In the genomic region with DNA sequence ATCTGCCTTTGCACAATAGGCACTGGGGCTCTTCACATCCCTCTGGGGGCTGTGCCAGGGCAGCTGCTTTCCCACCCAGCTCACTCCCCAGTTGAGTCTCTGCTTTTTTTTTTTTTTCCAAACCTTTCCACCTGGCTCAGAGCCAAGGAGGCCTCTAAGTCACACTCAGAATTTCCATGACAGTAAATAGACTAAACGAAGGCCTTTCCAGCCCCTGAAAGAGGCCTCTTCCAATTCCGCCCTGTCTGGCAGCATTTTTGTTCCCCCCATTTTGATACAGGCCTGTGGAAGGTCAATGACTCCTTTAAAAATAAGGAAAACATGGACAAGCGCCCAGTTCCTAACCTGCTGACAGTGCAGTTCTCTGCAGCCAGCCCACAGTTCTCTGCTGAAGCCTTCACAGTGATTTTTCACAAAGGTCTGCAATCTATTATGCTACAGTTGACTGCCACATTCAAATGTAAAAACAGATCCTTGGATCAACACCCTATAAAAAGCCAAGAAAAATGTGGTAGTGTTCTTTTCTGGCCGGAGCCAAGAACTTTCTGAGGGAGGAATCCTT, we compare ENCODE assay signal across 9 cellular contexts.
A peak's percentile ranks its signal among the peaks of the same experiment; 100 is the strongest.
DNase-seq lines count a peak whose midpoint lies in the region; ATAC-seq and TF ChIP-seq lines count a peak whose summit lies in the region.
"Had no signal": no experiment of that assay in that cellular context is flagged by ENCODE, and none has a peak within 500 bp of the region (broad histone marks: within the 10 kb centered on the region; RNA-seq: fewer than 3 reads in every experiment).

No MANE protein-coding gene starts in this region.

- H3K4me1 ChIP-seq in neuron (ENCODE audit: insufficient read depth, low read length): peaks cover 42% of the 10 kb centered on the region

- DNase-seq in COR-L47 (lab: John Stamatoyannopoulos, UW): peak; percentile 40
- peak; percentile 58 to 75 for DNase-seq in NCI-H526 (lab: John Stamatoyannopoulos, UW)
- DNase-seq in CD14-positive monocyte (ENCODE audit: low spot score): no peak
- no peak for DNase-seq in stimulated activated CD8-positive, alpha-beta memory T cell treated with anti-CD3 and anti-CD28 coated beads, Interleukin-4, amount 100 ng/mL, for 48 hours

- H3K4me3 ChIP-seq in neuron (ENCODE audit: low read length): no peak overlapping the region
- H3K4me3 ChIP-seq: GM12878 had no signal

- TF ChIP-seq CTCF in CD14-positive monocyte (IDR thresholded peaks at IDR 0.05): no peak

- intact Hi-C loops in CD14-positive monocyte (cut with micrococcal nuclease): no loop called here

- no peaks in the 10 kb centered on the region for H3K9me3 ChIP-seq in neuron (ENCODE audit: low read length)

- ATAC-seq in esophagus mucosa (peak; percentile 17), HG03175 (IDR thresholded peaks at IDR 0.05; ENCODE audit: unreplicated experiment) (no peak), HG03108 (IDR thresholded peaks at IDR 0.05; ENCODE audit: unreplicated experiment) (no peak)

- no peak overlapping the region for H3K4me3 Mint-ChIP-seq in CD14-positive monocyte

- peaks cover 0 to 3% (median 0%) of the 10 kb centered on the region in 7 donors for H3K9me3 Mint-ChIP-seq in CD14-positive monocyte

- peaks cover 0 to 1% (median 0%) of the 10 kb centered on the region in 3 donors for H3K27me3 Mint-ChIP-seq in CD14-positive monocyte (ENCODE audit: low read depth in 3 of 3)

- H2AFZ ChIP-seq in neuron (ENCODE audit: low read depth, low read length): peak overlapping the region; percentile 70

- no peaks in the 10 kb centered on the region for H3K27me3 ChIP-seq in neuron (ENCODE audit: insufficient read depth, low read length)

- H3K36me3 ChIP-seq in neuron (ENCODE audit: insufficient read depth, low read length): no peaks in the 10 kb centered on the region

- no peak overlapping the region for H3K27ac Mint-ChIP-seq in CD14-positive monocyte

- no peaks in the 10 kb centered on the region for H3K36me3 Mint-ChIP-seq in CD14-positive monocyte

- peaks cover 14% of the 10 kb centered on the region for H3K4me1 Mint-ChIP-seq in CD14-positive monocyte

Comparison
In these comparisons a context has a peak if more than half of its experiments do, and no peak if none do; other contexts are left out.
1. DNase-seq: peak in COR-L47 (single experiment) and NCI-H526 (2 of 2); none in CD14-positive monocyte (single experiment) and stimulated activated CD8-positive, alpha-beta memory T cell treated with anti-CD3 and anti-CD28 coated beads, Interleukin-4, amount 100 ng/mL, for 48 hours (single experiment).